8 cellular contexts compared by ENCODE assay signal in the genomic region with DNA sequence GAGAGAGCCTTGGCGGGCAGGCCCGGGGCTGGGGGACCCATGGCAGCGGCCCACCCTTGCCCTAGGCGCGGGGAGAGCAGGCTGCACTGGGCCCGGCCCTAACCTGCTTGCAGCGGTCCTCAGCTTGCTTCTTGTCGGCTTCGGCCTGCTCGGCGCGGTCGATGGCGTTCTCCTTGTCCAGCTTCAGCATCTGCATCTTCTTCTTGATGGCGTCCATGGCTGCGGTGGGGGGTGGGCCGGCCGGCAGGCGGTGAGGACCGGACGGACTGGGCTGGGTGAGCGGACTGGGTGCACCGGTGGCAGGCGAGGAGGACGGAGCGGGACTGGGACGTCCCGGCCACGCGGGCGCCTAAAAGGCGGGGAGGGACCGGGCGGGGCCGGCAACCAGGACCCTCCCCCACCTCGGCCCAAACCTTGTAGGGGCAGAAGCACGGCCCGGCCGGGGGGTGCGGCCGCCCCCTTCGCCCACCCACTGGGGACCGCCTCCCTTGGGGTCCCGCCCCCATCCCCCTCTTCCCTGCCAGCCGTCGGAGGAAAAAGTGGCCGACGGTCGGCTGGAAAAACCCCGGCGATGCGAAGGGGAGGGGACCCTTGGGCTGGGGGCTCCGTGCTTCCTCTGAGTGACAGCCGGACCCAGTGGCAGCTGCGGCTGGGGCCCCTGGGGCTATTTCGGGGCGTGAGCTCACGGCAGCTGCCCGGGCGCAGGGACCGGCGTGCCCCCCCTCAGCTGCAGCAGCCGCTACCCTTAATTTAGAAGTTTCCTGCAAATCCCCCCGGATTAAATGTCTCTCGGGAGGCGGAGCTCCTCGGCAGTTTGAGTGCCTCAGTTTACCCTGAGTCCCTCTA. TPM values are rescaled to one million over a fixed set of nuclear protein-coding genes. Genes with fewer than 3 reads are reported as not detected.
DNase-seq lines count a peak whose midpoint lies in the region; ATAC-seq and TF ChIP-seq lines count a peak whose summit lies in the region.

Gene TPM2, minus strand, starts transcription at position 325 of the 846 bp plus-strand sequence. Its CDS starts 108 bp downstream, at position 217.

- 0 out of 2 replicates have a peak within 1 kb of the TSS, but pooled peaks have one; percentile 48 for H3K27ac Mint-ChIP-seq in WTC11

- no peaks in the 10 kb centered on the region for H3K9me3 ChIP-seq in neuronal stem cell (replicated peaks in 1 of 2; ENCODE audit: control insufficient read depth in 2 of 2, insufficient read depth in 1 of 2, low read depth in 1 of 2, low read length in 2 of 2)

- H3K79me1 ChIP-seq in neuronal stem cell (ENCODE audit: low read depth, low read length) = peaks cover 6% of the 10 kb centered on the region

- H2AK5ac ChIP-seq in neuronal stem cell (ENCODE audit: low read depth, low read length) = peak within 1 kb of the TSS; percentile 76

- H3K14ac ChIP-seq in neuronal stem cell (ENCODE audit: low read length) = peak within 1 kb of the TSS; percentile 99

- peak within 1 kb of the TSS; percentile 89 for H2BK15ac ChIP-seq in neuronal stem cell (ENCODE audit: low read length)

- peak; percentile 63 for ATAC-seq in WTC11
- no peak for ATAC-seq in HG02840 (IDR thresholded peaks at IDR 0.05; ENCODE audit: low FRiP score, unreplicated experiment)
- ATAC-seq in HG03571 (IDR thresholded peaks at IDR 0.05; ENCODE audit: unreplicated experiment) = no peak

- H3K4ac ChIP-seq in neuronal stem cell (ENCODE audit: low read length) = peak within 1 kb of the TSS; percentile 100

- H3K4me3 Mint-ChIP-seq in WTC11 = peak within 1 kb of the TSS; percentile 91

- DNase-seq in NCI-H146 (lab: John Stamatoyannopoulos, UW) (peak; percentile 50), NCI-H146 treated with DMSO at 0.1 percent for 48 hours (lab: John Stamatoyannopoulos, UW; ENCODE audit: unreplicated experiment) (no peak), WTC11 (ENCODE audit: low spot score) (peak; percentile 75), foreskin fibroblast (peak; percentile 88 to 96), neuronal stem cell (ENCODE audit: low spot score) (peak; percentile 58), NCI-H2196 (lab: John Stamatoyannopoulos, UW; ENCODE audit: unreplicated experiment) (no peak)

- peaks cover 6 to 10% of the 10 kb centered on the region in 2 donors for H3K36me3 ChIP-seq in neuronal stem cell (replicated peaks in 1 of 2; ENCODE audit: control insufficient read depth in 2 of 2, insufficient read depth in 2 of 2, low read length in 2 of 2)

- H2BK5ac ChIP-seq in neuronal stem cell (ENCODE audit: low read length) = peak within 1 kb of the TSS; percentile 91

- peak within 1 kb of the TSS; percentile 96 for H2BK120ac ChIP-seq in neuronal stem cell (ENCODE audit: low read depth, low read length)

- TF ChIP-seq CTCF in WTC11 (IDR thresholded peaks at IDR 0.05) = no peak
- no peak for TF ChIP-seq CTCF in foreskin fibroblast (IDR thresholded peaks at IDR 0.05; ENCODE audit: low read depth, low read length)

- H3K4me3 ChIP-seq in foreskin fibroblast (ENCODE audit: low read depth in 1 of 2, low read length in 2 of 2) = peak within 1 kb of the TSS; percentile 81 to 99
- H3K4me3 ChIP-seq in neuronal stem cell (ENCODE audit: low read length in 2 of 2) = peak within 1 kb of the TSS; percentile 51 to 86

- peak within 1 kb of the TSS; percentile 77 for H4K8ac ChIP-seq in neuronal stem cell (ENCODE audit: low read depth, low read length)

- H3K4me2 ChIP-seq in neuronal stem cell (ENCODE audit: insufficient read depth, low read length, poor library complexity, severe bottlenecking) = peak within 1 kb of the TSS; percentile 88

- H3K27ac ChIP-seq in neuronal stem cell (replicated peaks; ENCODE audit: low read length) = peak within 1 kb of the TSS; percentile 65

- peak within 1 kb of the TSS; percentile 98 for H3K9ac ChIP-seq in neuronal stem cell (ENCODE audit: low read depth, low read length, poor library complexity)

- H3K4me1 Mint-ChIP-seq in WTC11 = peaks cover 23% of the 10 kb centered on the region

- no peaks in the 10 kb centered on the region for H3K27me3 Mint-ChIP-seq in WTC11 (ENCODE audit: low read depth)

- H3K4me1 ChIP-seq in neuronal stem cell (ENCODE audit: control insufficient read depth in 2 of 2, insufficient read depth in 1 of 2, low read depth in 1 of 2, low read length in 2 of 2) = peaks cover 12 to 21% of the 10 kb centered on the region in 2 donors

- H3K23ac ChIP-seq in neuronal stem cell (ENCODE audit: low read depth, low read length, poor library complexity) = peak within 1 kb of the TSS; percentile 99

- H3K27me3 ChIP-seq in neuronal stem cell (ENCODE audit: control insufficient read depth in 3 of 3, insufficient read depth in 3 of 3, low read depth in 1 of 3, low read length in 3 of 3) = no peaks in the 10 kb centered on the region

- WGBS in neuronal stem cell (ENCODE audit: extremely low coverage in 2 of 2, insufficient read length in 2 of 2, insufficient replicate concordance in 1 of 2), 2 donors = no CpG with 5 or more reads among the region's 67 CpGs

- H3K9me3 Mint-ChIP-seq in WTC11 = no peaks in the 10 kb centered on the region

- peak within 1 kb of the TSS; percentile 79 for H2BK12ac ChIP-seq in neuronal stem cell (ENCODE audit: low read length)

- POLR2A ChIA-PET in WTC11 (lab: Charles Lee) = interaction anchor here (0.6 to 5.2 kb wide), 18 partner anchors 9 to 1052 kb away, joined by 3 to 38 read pairs (median 5); partner anchors contain the start of genes ARHGEF39, CCDC107, CREB3 and RMRP

- H4K91ac ChIP-seq in neuronal stem cell (ENCODE audit: low read depth, low read length, poor library complexity) = peak within 1 kb of the TSS; percentile 43

- H2AFZ ChIP-seq in neuronal stem cell (ENCODE audit: low read length) = peak within 1 kb of the TSS; percentile 99

- H3K36me3 Mint-ChIP-seq in WTC11 = peaks cover 14% of the 10 kb centered on the region

- H3K18ac ChIP-seq in neuronal stem cell (ENCODE audit: low read length) = peak within 1 kb of the TSS; percentile 99

- CTCF ChIA-PET in WTC11 (lab: Charles Lee) = interaction anchor here (0.6 to 6.8 kb wide), 17 partner anchors 10 to 122 kb away, joined by 3 to 49 read pairs (median 11); partner anchors contain the start of genes ARHGEF39, CCDC107, CREB3 and RGP1

TF ChIP-seq in WTC11, 78 proteins besides CTCF, POLR2A, EP300 and RAD21 (continues in another document):
- TF ChIP-seq CREB1 (CRISPR knock-in tag; IDR thresholded peaks at IDR 0.05) (no peak), SMAD3 (CRISPR knock-in tag; IDR thresholded peaks at IDR 0.05; ENCODE audit: borderline replicate concordance) (peak; percentile 83; the same call in 1 of the 2 replicates), RORB (CRISPR knock-in tag; IDR thresholded peaks at IDR 0.05) (no peak), ZNF219 (CRISPR knock-in tag; IDR thresholded peaks at IDR 0.05; ENCODE audit: borderline replicate concordance) (no peak), ZNF512 (CRISPR knock-in tag; IDR thresholded peaks at IDR 0.05; ENCODE audit: borderline replicate concordance) (no peak)
- TF ChIP-seq, protein P1, sequence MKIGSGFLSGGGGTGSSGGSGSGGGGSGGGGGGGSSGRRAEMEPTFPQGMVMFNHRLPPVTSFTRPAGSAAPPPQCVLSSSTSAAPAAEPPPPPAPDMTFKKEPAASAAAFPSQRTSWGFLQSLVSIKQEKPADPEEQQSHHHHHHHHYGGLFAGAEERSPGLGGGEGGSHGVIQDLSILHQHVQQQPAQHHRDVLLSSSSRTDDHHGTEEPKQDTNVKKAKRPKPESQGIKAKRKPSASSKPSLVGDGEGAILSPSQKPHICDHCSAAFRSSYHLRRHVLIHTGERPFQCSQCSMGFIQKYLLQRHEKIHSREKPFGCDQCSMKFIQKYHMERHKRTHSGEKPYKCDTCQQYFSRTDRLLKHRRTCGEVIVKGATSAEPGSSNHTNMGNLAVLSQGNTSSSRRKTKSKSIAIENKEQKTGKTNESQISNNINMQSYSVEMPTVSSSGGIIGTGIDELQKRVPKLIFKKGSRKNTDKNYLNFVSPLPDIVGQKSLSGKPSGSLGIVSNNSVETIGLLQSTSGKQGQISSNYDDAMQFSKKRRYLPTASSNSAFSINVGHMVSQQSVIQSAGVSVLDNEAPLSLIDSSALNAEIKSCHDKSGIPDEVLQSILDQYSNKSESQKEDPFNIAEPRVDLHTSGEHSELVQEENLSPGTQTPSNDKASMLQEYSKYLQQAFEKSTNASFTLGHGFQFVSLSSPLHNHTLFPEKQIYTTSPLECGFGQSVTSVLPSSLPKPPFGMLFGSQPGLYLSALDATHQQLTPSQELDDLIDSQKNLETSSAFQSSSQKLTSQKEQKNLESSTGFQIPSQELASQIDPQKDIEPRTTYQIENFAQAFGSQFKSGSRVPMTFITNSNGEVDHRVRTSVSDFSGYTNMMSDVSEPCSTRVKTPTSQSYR (CRISPR knock-in tag; IDR thresholded peaks at IDR 0.05) = peak; percentile 10; the same call in 1 of the 2 replicates
- TF ChIP-seq, protein P2, sequence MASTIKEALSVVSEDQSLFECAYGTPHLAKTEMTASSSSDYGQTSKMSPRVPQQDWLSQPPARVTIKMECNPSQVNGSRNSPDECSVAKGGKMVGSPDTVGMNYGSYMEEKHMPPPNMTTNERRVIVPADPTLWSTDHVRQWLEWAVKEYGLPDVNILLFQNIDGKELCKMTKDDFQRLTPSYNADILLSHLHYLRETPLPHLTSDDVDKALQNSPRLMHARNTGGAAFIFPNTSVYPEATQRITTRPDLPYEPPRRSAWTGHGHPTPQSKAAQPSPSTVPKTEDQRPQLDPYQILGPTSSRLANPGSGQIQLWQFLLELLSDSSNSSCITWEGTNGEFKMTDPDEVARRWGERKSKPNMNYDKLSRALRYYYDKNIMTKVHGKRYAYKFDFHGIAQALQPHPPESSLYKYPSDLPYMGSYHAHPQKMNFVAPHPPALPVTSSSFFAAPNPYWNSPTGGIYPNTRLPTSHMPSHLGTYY (CRISPR knock-in tag; IDR thresholded peaks at IDR 0.05) = no peak

RNA-seq across cellular contexts. Expression of gene TPM2, which starts in this region (rescaled TPM):
- total RNA-seq in WTC11 (2021) = 138 to 146 TPM (median 139 TPM) in 3 replicates
- 345 TPM for polyA plus RNA-seq in neuronal stem cell (2013, experiment 1 of 2)
- polyA plus RNA-seq in neuronal stem cell (2013, experiment 2 of 2) = 336 TPM

Comparison
In these comparisons a context has a peak if more than half of its experiments do, and no peak if none do; other contexts are left out.
1. DNase-seq: peak in NCI-H146 (single experiment), WTC11 (single experiment), foreskin fibroblast (2 of 2) and neuronal stem cell (single experiment); none in NCI-H146 treated with DMSO at 0.1 percent for 48 hours (single experiment) and NCI-H2196 (single experiment).